ENCODE assay signal across 1 cellular context in the genomic region with DNA sequence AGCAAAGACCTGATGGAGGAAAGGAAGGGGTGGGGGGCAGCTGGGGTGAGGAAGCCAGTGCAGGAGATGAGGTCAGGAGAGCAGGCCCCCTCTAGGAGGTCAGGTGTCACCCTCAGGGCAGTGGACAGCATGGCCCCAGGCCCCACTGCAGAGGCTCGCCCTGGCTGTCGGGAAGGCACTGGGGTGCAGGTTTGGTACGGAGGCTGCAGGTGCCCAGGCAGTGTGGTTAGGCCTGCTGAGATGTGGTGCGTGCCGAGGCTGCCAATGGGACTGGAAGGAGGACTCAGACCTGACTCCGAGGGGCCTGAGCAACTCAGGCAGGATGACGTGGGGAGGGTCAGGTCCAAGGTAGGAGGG.
TF ChIP-seq lines count a peak whose summit lies in the region.

No MANE protein-coding gene starts in this region.

TF ChIP-seq in H1, 55 proteins besides CTCF, POLR2A, EP300 and RAD21 (continued from another document):
- no peak for TF ChIP-seq RFX5 (IDR thresholded peaks at IDR 0.05; ENCODE audit: borderline replicate concordance, low read depth, low read length)
- no peak for TF ChIP-seq NANOG (IDR thresholded peaks at IDR 0.05; ENCODE audit: insufficient read depth, low read depth, low read length, poor library complexity, severe bottlenecking)
- no peak for TF ChIP-seq SRF (IDR thresholded peaks at IDR 0.05; ENCODE audit: low read depth, low read length)
- TF ChIP-seq CHD1 (IDR thresholded peaks at IDR 0.05; ENCODE audit: low read depth, low read length) = no peak
- TF ChIP-seq RBBP5 (IDR thresholded peaks at IDR 0.05; ENCODE audit: borderline replicate concordance, low read depth, low read length) = no peak
- no peak for TF ChIP-seq HDAC2 (IDR thresholded peaks at IDR 0.05; ENCODE audit: borderline replicate concordance in 1 of 2, low read depth in 2 of 2, low read length in 2 of 2)
- no peak for TF ChIP-seq SIN3A (conservative IDR thresholded peaks at IDR 0.05 in 1 of 2, IDR thresholded peaks at IDR 0.05 in 1 of 2; ENCODE audit: low read depth in 1 of 2, low read length in 2 of 2)
- no peak for TF ChIP-seq TCF12 (IDR thresholded peaks at IDR 0.05; ENCODE audit: low read depth, low read length)
- no peak for TF ChIP-seq POU5F1 (IDR thresholded peaks at IDR 0.05; ENCODE audit: low read depth, low read length)
- no peak for TF ChIP-seq BACH1 (IDR thresholded peaks at IDR 0.05; ENCODE audit: low read length)
- no peak for TF ChIP-seq BCL11A (IDR thresholded peaks at IDR 0.05; ENCODE audit: low read depth in 2 of 2, low read length in 2 of 2)
- TF ChIP-seq SP1 (IDR thresholded peaks at IDR 0.05; ENCODE audit: low read depth, low read length) = no peak
- no peak for TF ChIP-seq CTBP2 (IDR thresholded peaks at IDR 0.05; ENCODE audit: borderline replicate concordance, insufficient read depth, insufficient read length, low read length)
- no peak for TF ChIP-seq KDM4A (IDR thresholded peaks at IDR 0.05; ENCODE audit: low read depth, low read length, severe bottlenecking)
